Comparison of ENCODE assay signal across 34 cellular contexts in genomic region chr16:78362736-78363135, GRCh38.
"Had no signal": no experiment of that assay in that cellular context is flagged by ENCODE, and none has a peak within 500 bp of the region (broad histone marks: within the 10 kb centered on the region; RNA-seq: fewer than 3 reads in every experiment).

No MANE protein-coding gene starts in this region.

- H3K27ac ChIP-seq: ascending aorta, cardiac muscle cell, PC-9, RWPE1, SJCRH30, SK-N-MC, VCaP had no signal

- DNase-seq: activated B cell treated with CpG ODN at 0.5 μM for 24 hours; activated CD4-positive, alpha-beta memory T cell treated with anti-CD3 and anti-CD28 coated beads, Interleukin-2, amount 10 ng/mL, durations not matched to agents 7 days and 5 days; activated CD4-positive, alpha-beta T cell treated with anti-CD3 and anti-CD28 coated beads for 4 hours; activated CD4-positive, alpha-beta T cell treated with anti-CD3 and anti-CD28 coated beads, Interleukin-2, amount 50 U/mL, for 1 hour; activated CD4-positive, CD25-positive, alpha-beta regulatory T cell treated with anti-CD3 and anti-CD28 coated beads, Interleukin-2, amount 50 U/mL, for 72 hours; activated CD8-positive, alpha-beta memory T cell treated with anti-CD3 and anti-CD28 coated beads for 24 hours; activated CD8-positive, alpha-beta memory T cell treated with anti-CD3 and anti-CD28 coated beads, Interleukin-2, amount 10 ng/mL, durations not matched to agents 7 days and 5 days; activated effector memory CD4-positive, alpha-beta T cell treated with anti-CD3 and anti-CD28 coated beads, Interleukin-2, amount 50 U/mL, for 16 hours; activated naive CD4-positive, alpha-beta T cell treated with Interleukin-2 at 50 U/mL for 16 hours; activated naive CD8-positive, alpha-beta T cell treated with anti-CD3 and anti-CD28 coated beads, Interleukin-2, amount 10 ng/mL, durations not matched to agents 7 days and 5 days; activated T-cell treated with anti-CD3 and anti-CD28 coated beads, Interleukin-2, amount 50 U/mL, for 1 hour; activated T-cell treated with anti-CD3 and anti-CD28 coated beads, Interleukin-2, amount 50 U/mL, for 72 hours; amygdala; Karpas-422; KBM-7; NCI-H1105 treated with DMSO at 0.1 percent for 48 hours; NCI-H1436; NCI-H1694; NCI-H1930; NCI-H345; NCI-H524 treated with DMSO at 0.1 percent for 48 hours; NCI-H748 treated with DMSO at 0.1 percent for 48 hours; NK-92 treated with Interleukin-12 subunit alpha and Interleukin-12 subunit beta, amount 100 ng/mL, for 24 hours; PC-9; SHP77; SJCRH30; T1000 had no signal

- H3K4me2 ChIP-seq: PC-9 had no signal

- H3K27me3 ChIP-seq: ascending aorta, cardiac muscle cell, SJCRH30 had no signal

- H3K4me3 ChIP-seq: ascending aorta, cardiac muscle cell, PC-9, SJCRH30, SK-N-MC had no signal

- H3K9me3 ChIP-seq: ascending aorta, SJCRH30 had no signal

- H3K4me1 ChIP-seq: ascending aorta had no signal

- FAIRE-seq: RCC 7860 had no signal

- H3K36me3 ChIP-seq: ascending aorta, cardiac muscle cell, SJCRH30 had no signal

- H2AFZ ChIP-seq: PC-9 had no signal

- ATAC-seq: activated CD8-positive, alpha-beta memory T cell treated with anti-CD3 and anti-CD28 coated beads, Interleukin-2, amount 10 ng/mL, durations not matched to agents 7 days and 5 days; activated T-cell treated with anti-CD3 and anti-CD28 coated beads, Interleukin-2, amount 50 U/mL, for 72 hours; activated T-helper 17 cell treated with anti-CD3 and anti-CD28 coated beads, Interleukin-2, amount 50 U/mL, for 72 hours had no signal
